19 cellular contexts compared by ENCODE assay signal in genomic region chr1:21347072-21347581, GRCh38. TPM values are rescaled to one million over a fixed set of nuclear protein-coding genes. Genes with fewer than 3 reads are reported as not detected.
A peak's percentile ranks its signal among the peaks of the same experiment; 100 is the strongest.
DNase-seq lines count a peak whose midpoint lies in the region; ATAC-seq, FAIRE-seq and TF ChIP-seq lines count a peak whose summit lies in the region.
"Had no signal": no experiment of that assay in that cellular context is flagged by ENCODE, and none has a peak within 500 bp of the region (broad histone marks: within the 10 kb centered on the region; RNA-seq: fewer than 3 reads in every experiment).

No MANE protein-coding gene starts in this region.

- CTCF ChIA-PET in A549 (lab: Yijun Ruan, JAX) (interaction anchor here (0.6 to 3.7 kb wide), 3 partner anchors 21 to 115 kb away, joined by 4 to 13 read pairs (median 11); no protein-coding TSS in a partner anchor), RWPE1 (lab: Yijun Ruan, JAX) (interaction anchor here (1.0 kb wide), 1 partner anchor 21 kb away, joined by 3 read pairs; no protein-coding TSS in a partner anchor)
- CTCF ChIA-PET in activated CD4-positive, alpha-beta memory T cell treated with anti-CD3 and anti-CD28 coated beads, Interleukin-2, amount 10 ng/mL, durations not matched to agents 7 days and 5 days (lab: Charles Lee), result no interaction called here

- DNase-seq in A549 (ENCODE audit: low read depth in 1 of 2, low spot score in 1 of 2), result no peak
- no peak for DNase-seq in RWPE1 (ENCODE audit: low spot score)
- DNase-seq in activated CD4-positive, alpha-beta memory T cell treated with anti-CD3 and anti-CD28 coated beads, Interleukin-2, amount 10 ng/mL, durations not matched to agents 7 days and 5 days, result no peak
- DNase-seq in Kasumi-1 (lab: John Stamatoyannopoulos, UW), result no peak
- no peak for DNase-seq in activated T-cell treated with anti-CD3 and anti-CD28 coated beads, Interleukin-2, amount 50 U/mL, for 24 hours
- DNase-seq: 8988T, Caco-2, GDM1, HFFc6, NCI-H146, NCI-H2107, NCI-H345, SJCRH30, T-helper 1 cell had no signal

- no peak overlapping the region for H3K27ac Mint-ChIP-seq in activated CD4-positive, alpha-beta memory T cell treated with anti-CD3 and anti-CD28 coated beads, Interleukin-2, amount 10 ng/mL, durations not matched to agents 7 days and 5 days
- no peak overlapping the region for H3K27ac Mint-ChIP-seq in activated T-cell treated with anti-CD3 and anti-CD28 coated beads, Interleukin-2, amount 50 U/mL, for 24 hours
- H3K27ac Mint-ChIP-seq: GM23338, HFFc6 had no signal

- no peaks in the 10 kb centered on the region for H3K36me3 ChIP-seq in HUES6 (ENCODE audit: control insufficient read depth, insufficient read depth, low read length)
- H3K36me3 ChIP-seq in liver (ENCODE audit: control insufficient read depth in 4 of 4, insufficient read depth in 3 of 4, low read depth in 1 of 4, low read length in 3 of 4), result no peaks in the 10 kb centered on the region
- H3K36me3 ChIP-seq: SJCRH30 had no signal

- H3K9me3 ChIP-seq in A549 (no peaks in the 10 kb centered on the region), HUES6 (ENCODE audit: control insufficient read depth, insufficient read depth, low read depth, low read length) (no peaks in the 10 kb centered on the region), liver (ENCODE audit: control insufficient read depth in 4 of 4, low read length in 3 of 4) (no peaks in the 10 kb centered on the region)
- H3K9me3 ChIP-seq: Caco-2, SJCRH30 had no signal

- TF ChIP-seq EP300 in A549 (IDR thresholded peaks at IDR 0.05), result no peak

- peaks cover 26% of the 10 kb centered on the region for H3K27me3 ChIP-seq in HUES6 (ENCODE audit: control insufficient read depth, insufficient read depth, low read length)
- H3K27me3 ChIP-seq in liver (ENCODE audit: control insufficient read depth in 4 of 4, insufficient read depth in 4 of 4, low read length in 3 of 4), result no peaks in the 10 kb centered on the region
- H3K27me3 ChIP-seq: SJCRH30 had no signal

- ATAC-seq in A549 (no peak), GM18858 (IDR thresholded peaks at IDR 0.05; ENCODE audit: unreplicated experiment) (no peak)
- ATAC-seq: GM23338 had no signal

- H3K4me3 ChIP-seq in A549 (no peak overlapping the region), HUES6 (ENCODE audit: low read depth, low read length) (peak overlapping the region; percentile 97; the same call in 1 of the 2 replicates), liver (ENCODE audit: low read depth in 1 of 3, low read length in 3 of 3) (no peak overlapping the region)

- no peak for TF ChIP-seq POLR2A in A549 (IDR thresholded peaks at IDR 0.05; ENCODE audit: low read length)

- peaks cover 21% of the 10 kb centered on the region for H3K4me1 Mint-ChIP-seq in activated CD4-positive, alpha-beta memory T cell treated with anti-CD3 and anti-CD28 coated beads, Interleukin-2, amount 10 ng/mL, durations not matched to agents 7 days and 5 days
- peaks cover 18% of the 10 kb centered on the region for H3K4me1 Mint-ChIP-seq in activated T-cell treated with anti-CD3 and anti-CD28 coated beads, Interleukin-2, amount 50 U/mL, for 24 hours (ENCODE audit: low read depth)

- TF ChIP-seq RAD21 in A549 (conservative IDR thresholded peaks at IDR 0.05 in 1 of 2, IDR thresholded peaks at IDR 0.05 in 1 of 2) (no peak), liver (IDR thresholded peaks at IDR 0.05) (no peak)

- H3K4me1 ChIP-seq in A549 (peaks cover 28% of the 10 kb centered on the region), HUES6 (ENCODE audit: control insufficient read depth, insufficient read depth, low read length) (peaks cover 41% of the 10 kb centered on the region), liver (ENCODE audit: control insufficient read depth in 4 of 4, insufficient read depth in 4 of 4, low read length in 3 of 4) (peaks cover 6 to 46% (median 32%) of the 10 kb centered on the region in 4 donors)
- H3K4me1 ChIP-seq: Caco-2 had no signal

- POLR2A ChIA-PET in A549 (lab: Yijun Ruan, JAX) (no interaction called here), RWPE1 (lab: Yijun Ruan, JAX; ENCODE audit: low non-redundant PET) (no interaction called here)
- POLR2A ChIA-PET in activated CD4-positive, alpha-beta memory T cell treated with anti-CD3 and anti-CD28 coated beads, Interleukin-2, amount 10 ng/mL, durations not matched to agents 7 days and 5 days (lab: Charles Lee), result interaction anchor here (1.5 kb wide), 1 partner anchor 54 kb away, joined by 4 read pairs; no protein-coding TSS in a partner anchor

- H3K27ac ChIP-seq in A549 (no peak overlapping the region), HUES6 (ENCODE audit: low read depth, low read length) (no peak overlapping the region), RWPE1 (peak overlapping the region; percentile 11; the same call in 1 of the 2 replicates), liver (ENCODE audit: low read depth in 1 of 2, low read length in 2 of 2) (peak overlapping the region; percentile 4 to 82)
- H3K27ac ChIP-seq: SJCRH30 had no signal

- H3K4me3 Mint-ChIP-seq in activated CD4-positive, alpha-beta memory T cell treated with anti-CD3 and anti-CD28 coated beads, Interleukin-2, amount 10 ng/mL, durations not matched to agents 7 days and 5 days, result no peak overlapping the region
- no peak overlapping the region for H3K4me3 Mint-ChIP-seq in activated T-cell treated with anti-CD3 and anti-CD28 coated beads, Interleukin-2, amount 50 U/mL, for 24 hours
- H3K4me3 Mint-ChIP-seq: GM23338, HFFc6 had no signal

- FAIRE-seq in A549 (lab: Jason Lieb, UNC), result no peak
- FAIRE-seq: RCC 7860 had no signal

- peaks cover 11% of the 10 kb centered on the region for H3K36me3 Mint-ChIP-seq in activated CD4-positive, alpha-beta memory T cell treated with anti-CD3 and anti-CD28 coated beads, Interleukin-2, amount 10 ng/mL, durations not matched to agents 7 days and 5 days (ENCODE audit: low read depth)
- peaks cover 28% of the 10 kb centered on the region for H3K36me3 Mint-ChIP-seq in activated T-cell treated with anti-CD3 and anti-CD28 coated beads, Interleukin-2, amount 50 U/mL, for 24 hours (ENCODE audit: low read depth)

- peaks cover 6% of the 10 kb centered on the region for H3K27me3 Mint-ChIP-seq in activated CD4-positive, alpha-beta memory T cell treated with anti-CD3 and anti-CD28 coated beads, Interleukin-2, amount 10 ng/mL, durations not matched to agents 7 days and 5 days
- H3K27me3 Mint-ChIP-seq in activated T-cell treated with anti-CD3 and anti-CD28 coated beads, Interleukin-2, amount 50 U/mL, for 24 hours, result no peaks in the 10 kb centered on the region

- H3K4me2 ChIP-seq in A549, result peak overlapping the region; percentile 83; the same call in 1 of the 3 replicates

- no peaks in the 10 kb centered on the region for H3K9me3 Mint-ChIP-seq in activated CD4-positive, alpha-beta memory T cell treated with anti-CD3 and anti-CD28 coated beads, Interleukin-2, amount 10 ng/mL, durations not matched to agents 7 days and 5 days
- no peaks in the 10 kb centered on the region for H3K9me3 Mint-ChIP-seq in activated T-cell treated with anti-CD3 and anti-CD28 coated beads, Interleukin-2, amount 50 U/mL, for 24 hours
- H3K9me3 Mint-ChIP-seq: GM23338, HFFc6 had no signal

- no peak for TF ChIP-seq CTCF in A549 (IDR thresholded peaks at IDR 0.05)
- TF ChIP-seq CTCF in RWPE1 (conservative IDR thresholded peaks at IDR 0.05; ENCODE audit: low read depth), result no peak
- no peak for TF ChIP-seq CTCF in liver (IDR thresholded peaks at IDR 0.05; ENCODE audit: low read depth, low read length, missing input control)

- WGBS in A549 (ENCODE audit: missing lambda C conversion rate), result 64% methylated on average over 6 of the region's 8 CpGs
- whole genome bisulfite sequencing in liver, result 59% methylated on average over 8 of the region's 8 CpGs

- H3K9ac ChIP-seq in HUES6 (ENCODE audit: low read length) (no peak overlapping the region), liver (ENCODE audit: low read depth in 1 of 2, low read length in 2 of 2) (no peak overlapping the region)

TF ChIP-seq in A549, 52 proteins besides CTCF, POLR2A, EP300 and RAD21 (continues in another document):
- TF ChIP-seq EHMT2 (IDR thresholded peaks at IDR 0.05; ENCODE audit: low read depth), result no peak
- TF ChIP-seq ATOH8 (CRISPR knock-in tag; IDR thresholded peaks at IDR 0.05; ENCODE audit: low read depth), result no peak
- no peak for TF ChIP-seq ZC3H11A (IDR thresholded peaks at IDR 0.05)
- TF ChIP-seq CBX2 (IDR thresholded peaks at IDR 0.05; ENCODE audit: borderline replicate concordance, low read depth), result no peak
- TF ChIP-seq FOSB (CRISPR knock-in tag; IDR thresholded peaks at IDR 0.05), result no peak
- no peak for TF ChIP-seq POLR2AphosphoS2 (conservative IDR thresholded peaks at IDR 0.05; ENCODE audit: low read length)

TF ChIP-seq in liver, 16 proteins besides CTCF, POLR2A, EP300 and RAD21 (continues in another document):
- TF ChIP-seq JUND (IDR thresholded peaks at IDR 0.05), result no peak
- TF ChIP-seq ATF3 (IDR thresholded peaks at IDR 0.05), result no peak
- no peak for TF ChIP-seq FOXA2 (IDR thresholded peaks at IDR 0.05)

RNA-seq across cellular contexts. Expression of gene ECE1, which starts 56.9 kb away (rescaled TPM):
- 81.8 and 86.4 TPM in 2 replicates for polyA plus RNA-seq in A549 (2011; rRNA removed)
- 32.0 and 38.7 TPM in 2 replicates for polyA plus RNA-seq in A549 (2012; cell fraction: cytosol; rRNA removed)
- 55.8 and 74.0 TPM in 2 replicates for polyA plus RNA-seq in A549 (2012; cell fraction: nucleus; rRNA removed)
- 40.5 to 53.2 TPM (median 45.7 TPM) in 3 replicates for polyA plus RNA-seq in A549 (2017; fragmentation: RNase III; extraction: RNeasy Plus Mini Kit Qiagen cat#74134 plus additional on column Dnase treatment)
- polyA minus RNA-seq in A549 (2011; rRNA and poly(A)+ RNA removed), result 48.6 and 51.8 TPM in 2 replicates
- total RNA-seq in liver, result 10 to 100 TPM; 38.9 to 40.2 TPM
- 10 to 100 TPM; 29.3 to 46.4 TPM for polyA plus RNA-seq in liver
- 10 to 100 TPM; 85.3 to 87.9 TPM for total RNA-seq in activated CD4-positive, alpha-beta memory T cell treated with anti-CD3 and anti-CD28 coated beads, Interleukin-2, amount 10 ng/mL, durations not matched to agents 7 days and 5 days

Comparison
In these comparisons a context has a peak if more than half of its experiments do, and no peak if none do; other contexts are left out.
1. H3K27ac ChIP-seq: peak in RWPE1 (single experiment) and liver (2 of 2); none in A549 (0 of 2) and HUES6 (single experiment).